1 cellular context compared by ENCODE assay signal in the genomic region with DNA sequence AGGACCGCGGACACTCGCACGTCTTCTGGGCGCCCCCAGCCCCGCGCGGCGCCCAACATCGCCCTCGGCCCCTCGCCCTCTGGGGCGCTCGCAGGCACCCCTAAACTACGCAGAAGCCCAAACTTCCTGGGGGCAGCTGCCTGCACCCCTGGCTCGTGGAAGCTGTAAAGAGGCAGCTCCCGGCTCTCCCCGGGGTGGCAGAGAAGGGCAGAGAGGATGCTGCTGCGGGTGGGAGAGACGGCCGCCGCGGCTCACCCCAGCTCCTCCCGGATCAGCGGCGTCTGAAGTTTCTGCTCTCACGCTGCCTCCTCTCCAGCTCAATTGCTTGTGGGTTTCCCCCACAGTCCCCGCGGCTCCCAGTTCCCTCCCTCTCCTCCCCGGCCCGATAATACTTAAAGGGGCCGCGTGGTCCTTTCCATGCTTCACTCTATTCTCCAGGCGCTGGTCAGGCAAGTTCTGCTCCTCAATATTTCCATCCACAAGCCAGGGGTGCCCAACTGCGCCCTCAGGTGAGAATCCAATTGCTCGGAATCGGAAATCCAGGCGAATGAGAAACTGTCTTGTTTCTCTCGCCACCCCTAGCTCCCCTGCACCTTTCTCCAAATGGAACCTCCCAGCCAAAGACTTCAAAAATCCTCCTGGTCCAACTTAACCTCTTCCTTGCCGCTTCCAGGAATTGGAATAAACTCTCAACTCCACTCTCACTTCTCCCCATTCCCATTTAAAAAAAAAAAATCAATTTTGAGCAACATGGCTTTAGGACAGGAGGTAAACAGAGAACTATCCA.
TF ChIP-seq lines count a peak whose summit lies in the region.

No MANE protein-coding gene starts in this region.

TF ChIP-seq in HepG2, 621 proteins besides CTCF, POLR2A, EP300 and RAD21 (continued from another document and continues in another):
- TF ChIP-seq, protein P1, sequence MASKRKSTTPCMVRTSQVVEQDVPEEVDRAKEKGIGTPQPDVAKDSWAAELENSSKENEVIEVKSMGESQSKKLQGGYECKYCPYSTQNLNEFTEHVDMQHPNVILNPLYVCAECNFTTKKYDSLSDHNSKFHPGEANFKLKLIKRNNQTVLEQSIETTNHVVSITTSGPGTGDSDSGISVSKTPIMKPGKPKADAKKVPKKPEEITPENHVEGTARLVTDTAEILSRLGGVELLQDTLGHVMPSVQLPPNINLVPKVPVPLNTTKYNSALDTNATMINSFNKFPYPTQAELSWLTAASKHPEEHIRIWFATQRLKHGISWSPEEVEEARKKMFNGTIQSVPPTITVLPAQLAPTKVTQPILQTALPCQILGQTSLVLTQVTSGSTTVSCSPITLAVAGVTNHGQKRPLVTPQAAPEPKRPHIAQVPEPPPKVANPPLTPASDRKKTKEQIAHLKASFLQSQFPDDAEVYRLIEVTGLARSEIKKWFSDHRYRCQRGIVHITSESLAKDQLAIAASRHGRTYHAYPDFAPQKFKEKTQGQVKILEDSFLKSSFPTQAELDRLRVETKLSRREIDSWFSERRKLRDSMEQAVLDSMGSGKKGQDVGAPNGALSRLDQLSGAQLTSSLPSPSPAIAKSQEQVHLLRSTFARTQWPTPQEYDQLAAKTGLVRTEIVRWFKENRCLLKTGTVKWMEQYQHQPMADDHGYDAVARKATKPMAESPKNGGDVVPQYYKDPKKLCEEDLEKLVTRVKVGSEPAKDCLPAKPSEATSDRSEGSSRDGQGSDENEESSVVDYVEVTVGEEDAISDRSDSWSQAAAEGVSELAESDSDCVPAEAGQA (IDR thresholded peaks at IDR 0.05; ENCODE audit: low read depth) = no peak
- TF ChIP-seq, protein P1 (CRISPR knock-in tag; IDR thresholded peaks at IDR 0.05; ENCODE audit: borderline replicate concordance) = no peak
- TF ChIP-seq GATAD1 (CRISPR knock-in tag; IDR thresholded peaks at IDR 0.05) (peak; percentile 17; the same call in 1 of the 2 replicates), ZFP1 (CRISPR knock-in tag; IDR thresholded peaks at IDR 0.05) (no peak), ZFX (CRISPR knock-in tag; IDR thresholded peaks at IDR 0.05; ENCODE audit: low read depth) (0 out of 2 replicates have a peak, but pooled peaks have one; percentile 37), PITX1 (CRISPR knock-in tag; IDR thresholded peaks at IDR 0.05) (peak; percentile 80; the same call in 1 of the 2 replicates), U2AF1 (optimal IDR thresholded peaks at IDR 0.05; ENCODE audit: low read depth, low read length) (peak; percentile 18), ZNF788 (CRISPR knock-in tag; IDR thresholded peaks at IDR 0.05; ENCODE audit: borderline replicate concordance) (no peak), IRF2 (CRISPR knock-in tag; IDR thresholded peaks at IDR 0.05) (no peak; the same call in none of the 2 replicates), RARA (CRISPR knock-in tag; IDR thresholded peaks at IDR 0.05) (no peak), ZNF136 (CRISPR knock-in tag; IDR thresholded peaks at IDR 0.05; ENCODE audit: low read depth) (0 out of 2 replicates have a peak, but pooled peaks have one; percentile 29), ZSCAN29 (CRISPR knock-in tag; conservative IDR thresholded peaks at IDR 0.05) (no peak; the same call in 1 of the 2 replicates), HIVEP1 (CRISPR knock-in tag; IDR thresholded peaks at IDR 0.05) (no peak), NR2C2 (CRISPR knock-in tag; IDR thresholded peaks at IDR 0.05; ENCODE audit: borderline replicate concordance) (no peak), SMAD1 (CRISPR knock-in tag; IDR thresholded peaks at IDR 0.05; ENCODE audit: borderline replicate concordance, low read depth) (no peak), MIER2 (CRISPR knock-in tag; IDR thresholded peaks at IDR 0.05) (no peak), ZFP82 (CRISPR knock-in tag; IDR thresholded peaks at IDR 0.05; ENCODE audit: borderline replicate concordance) (0 out of 2 replicates have a peak, but pooled peaks have one; percentile 52), HNF4A (CRISPR knock-in tag; IDR thresholded peaks at IDR 0.05) (no peak), PAWR (CRISPR knock-in tag; IDR thresholded peaks at IDR 0.05; ENCODE audit: borderline replicate concordance) (no peak), ZNF562 (CRISPR knock-in tag; IDR thresholded peaks at IDR 0.05; ENCODE audit: borderline replicate concordance) (no peak), HNRNPL (IDR thresholded peaks at IDR 0.05; ENCODE audit: low read depth, low read length) (no peak), RCOR2 (CRISPR knock-in tag; IDR thresholded peaks at IDR 0.05) (no peak), CENPX (CRISPR knock-in tag; IDR thresholded peaks at IDR 0.05) (no peak), MEIS1 (CRISPR knock-in tag; IDR thresholded peaks at IDR 0.05; ENCODE audit: borderline replicate concordance) (0 out of 2 replicates have a peak, but pooled peaks have one; percentile 32), ZNF30 (CRISPR knock-in tag; IDR thresholded peaks at IDR 0.05) (no peak), KLF13 (CRISPR knock-in tag; IDR thresholded peaks at IDR 0.05) (no peak), SOX5 (CRISPR knock-in tag; IDR thresholded peaks at IDR 0.05; ENCODE audit: borderline replicate concordance) (no peak; the same call in none of the 2 replicates), HDAC6 (IDR thresholded peaks at IDR 0.05; ENCODE audit: low read depth, low read length) (no peak), ZNF451 (CRISPR knock-in tag; IDR thresholded peaks at IDR 0.05) (no peak), ZFAT (CRISPR knock-in tag; conservative IDR thresholded peaks at IDR 0.05) (no peak), SP1 (IDR thresholded peaks at IDR 0.05) (no peak), SP1 (CRISPR knock-in tag; IDR thresholded peaks at IDR 0.05) (no peak)
- TF ChIP-seq, protein P2, sequence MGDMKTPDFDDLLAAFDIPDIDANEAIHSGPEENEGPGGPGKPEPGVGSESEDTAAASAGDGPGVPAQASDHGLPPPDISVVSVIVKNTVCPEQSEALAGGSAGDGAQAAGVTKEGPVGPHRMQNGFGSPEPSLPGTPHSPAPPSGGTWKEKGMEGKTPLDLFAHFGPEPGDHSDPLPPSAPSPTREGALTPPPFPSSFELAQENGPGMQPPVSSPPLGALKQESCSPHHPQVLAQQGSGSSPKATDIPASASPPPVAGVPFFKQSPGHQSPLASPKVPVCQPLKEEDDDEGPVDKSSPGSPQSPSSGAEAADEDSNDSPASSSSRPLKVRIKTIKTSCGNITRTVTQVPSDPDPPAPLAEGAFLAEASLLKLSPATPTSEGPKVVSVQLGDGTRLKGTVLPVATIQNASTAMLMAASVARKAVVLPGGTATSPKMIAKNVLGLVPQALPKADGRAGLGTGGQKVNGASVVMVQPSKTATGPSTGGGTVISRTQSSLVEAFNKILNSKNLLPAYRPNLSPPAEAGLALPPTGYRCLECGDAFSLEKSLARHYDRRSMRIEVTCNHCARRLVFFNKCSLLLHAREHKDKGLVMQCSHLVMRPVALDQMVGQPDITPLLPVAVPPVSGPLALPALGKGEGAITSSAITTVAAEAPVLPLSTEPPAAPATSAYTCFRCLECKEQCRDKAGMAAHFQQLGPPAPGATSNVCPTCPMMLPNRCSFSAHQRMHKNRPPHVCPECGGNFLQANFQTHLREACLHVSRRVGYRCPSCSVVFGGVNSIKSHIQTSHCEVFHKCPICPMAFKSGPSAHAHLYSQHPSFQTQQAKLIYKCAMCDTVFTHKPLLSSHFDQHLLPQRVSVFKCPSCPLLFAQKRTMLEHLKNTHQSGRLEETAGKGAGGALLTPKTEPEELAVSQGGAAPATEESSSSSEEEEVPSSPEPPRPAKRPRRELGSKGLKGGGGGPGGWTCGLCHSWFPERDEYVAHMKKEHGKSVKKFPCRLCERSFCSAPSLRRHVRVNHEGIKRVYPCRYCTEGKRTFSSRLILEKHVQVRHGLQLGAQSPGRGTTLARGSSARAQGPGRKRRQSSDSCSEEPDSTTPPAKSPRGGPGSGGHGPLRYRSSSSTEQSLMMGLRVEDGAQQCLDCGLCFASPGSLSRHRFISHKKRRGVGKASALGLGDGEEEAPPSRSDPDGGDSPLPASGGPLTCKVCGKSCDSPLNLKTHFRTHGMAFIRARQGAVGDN (CRISPR knock-in tag; IDR thresholded peaks at IDR 0.05) = peak; percentile 77
- TF ChIP-seq, protein P3, sequence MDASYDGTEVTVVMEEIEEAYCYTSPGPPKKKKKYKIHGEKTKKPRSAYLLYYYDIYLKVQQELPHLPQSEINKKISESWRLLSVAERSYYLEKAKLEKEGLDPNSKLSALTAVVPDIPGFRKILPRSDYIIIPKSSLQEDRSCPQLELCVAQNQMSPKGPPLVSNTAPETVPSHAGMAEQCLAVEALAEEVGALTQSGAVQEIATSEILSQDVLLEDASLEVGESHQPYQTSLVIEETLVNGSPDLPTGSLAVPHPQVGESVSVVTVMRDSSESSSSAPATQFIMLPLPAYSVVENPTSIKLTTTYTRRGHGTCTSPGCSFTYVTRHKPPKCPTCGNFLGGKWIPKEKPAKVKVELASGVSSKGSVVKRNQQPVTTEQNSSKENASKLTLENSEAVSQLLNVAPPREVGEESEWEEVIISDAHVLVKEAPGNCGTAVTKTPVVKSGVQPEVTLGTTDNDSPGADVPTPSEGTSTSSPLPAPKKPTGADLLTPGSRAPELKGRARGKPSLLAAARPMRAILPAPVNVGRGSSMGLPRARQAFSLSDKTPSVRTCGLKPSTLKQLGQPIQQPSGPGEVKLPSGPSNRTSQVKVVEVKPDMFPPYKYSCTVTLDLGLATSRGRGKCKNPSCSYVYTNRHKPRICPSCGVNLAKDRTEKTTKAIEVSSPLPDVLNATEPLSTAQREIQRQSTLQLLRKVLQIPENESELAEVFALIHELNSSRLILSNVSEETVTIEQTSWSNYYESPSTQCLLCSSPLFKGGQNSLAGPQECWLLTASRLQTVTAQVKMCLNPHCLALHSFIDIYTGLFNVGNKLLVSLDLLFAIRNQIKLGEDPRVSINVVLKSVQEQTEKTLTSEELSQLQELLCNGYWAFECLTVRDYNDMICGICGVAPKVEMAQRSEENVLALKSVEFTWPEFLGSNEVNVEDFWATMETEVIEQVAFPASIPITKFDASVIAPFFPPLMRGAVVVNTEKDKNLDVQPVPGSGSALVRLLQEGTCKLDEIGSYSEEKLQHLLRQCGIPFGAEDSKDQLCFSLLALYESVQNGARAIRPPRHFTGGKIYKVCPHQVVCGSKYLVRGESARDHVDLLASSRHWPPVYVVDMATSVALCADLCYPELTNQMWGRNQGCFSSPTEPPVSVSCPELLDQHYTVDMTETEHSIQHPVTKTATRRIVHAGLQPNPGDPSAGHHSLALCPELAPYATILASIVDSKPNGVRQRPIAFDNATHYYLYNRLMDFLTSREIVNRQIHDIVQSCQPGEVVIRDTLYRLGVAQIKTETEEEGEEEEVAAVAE (CRISPR knock-in tag; IDR thresholded peaks at IDR 0.05; ENCODE audit: borderline replicate concordance) = no peak; the same call in 1 of the 2 replicates
- TF ChIP-seq, protein P4, sequence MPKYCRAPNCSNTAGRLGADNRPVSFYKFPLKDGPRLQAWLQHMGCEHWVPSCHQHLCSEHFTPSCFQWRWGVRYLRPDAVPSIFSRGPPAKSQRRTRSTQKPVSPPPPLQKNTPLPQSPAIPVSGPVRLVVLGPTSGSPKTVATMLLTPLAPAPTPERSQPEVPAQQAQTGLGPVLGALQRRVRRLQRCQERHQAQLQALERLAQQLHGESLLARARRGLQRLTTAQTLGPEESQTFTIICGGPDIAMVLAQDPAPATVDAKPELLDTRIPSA (CRISPR knock-in tag; IDR thresholded peaks at IDR 0.05; ENCODE audit: borderline replicate concordance) = no peak
- TF ChIP-seq, protein P5, sequence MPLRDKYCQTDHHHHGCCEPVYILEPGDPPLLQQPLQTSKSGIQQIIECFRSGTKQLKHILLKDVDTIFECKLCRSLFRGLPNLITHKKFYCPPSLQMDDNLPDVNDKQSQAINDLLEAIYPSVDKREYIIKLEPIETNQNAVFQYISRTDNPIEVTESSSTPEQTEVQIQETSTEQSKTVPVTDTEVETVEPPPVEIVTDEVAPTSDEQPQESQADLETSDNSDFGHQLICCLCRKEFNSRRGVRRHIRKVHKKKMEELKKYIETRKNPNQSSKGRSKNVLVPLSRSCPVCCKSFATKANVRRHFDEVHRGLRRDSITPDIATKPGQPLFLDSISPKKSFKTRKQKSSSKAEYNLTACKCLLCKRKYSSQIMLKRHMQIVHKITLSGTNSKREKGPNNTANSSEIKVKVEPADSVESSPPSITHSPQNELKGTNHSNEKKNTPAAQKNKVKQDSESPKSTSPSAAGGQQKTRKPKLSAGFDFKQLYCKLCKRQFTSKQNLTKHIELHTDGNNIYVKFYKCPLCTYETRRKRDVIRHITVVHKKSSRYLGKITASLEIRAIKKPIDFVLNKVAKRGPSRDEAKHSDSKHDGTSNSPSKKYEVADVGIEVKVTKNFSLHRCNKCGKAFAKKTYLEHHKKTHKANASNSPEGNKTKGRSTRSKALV (CRISPR knock-in tag; IDR thresholded peaks at IDR 0.05) = no peak; the same call in 1 of the 2 replicates
- TF ChIP-seq, protein P6, sequence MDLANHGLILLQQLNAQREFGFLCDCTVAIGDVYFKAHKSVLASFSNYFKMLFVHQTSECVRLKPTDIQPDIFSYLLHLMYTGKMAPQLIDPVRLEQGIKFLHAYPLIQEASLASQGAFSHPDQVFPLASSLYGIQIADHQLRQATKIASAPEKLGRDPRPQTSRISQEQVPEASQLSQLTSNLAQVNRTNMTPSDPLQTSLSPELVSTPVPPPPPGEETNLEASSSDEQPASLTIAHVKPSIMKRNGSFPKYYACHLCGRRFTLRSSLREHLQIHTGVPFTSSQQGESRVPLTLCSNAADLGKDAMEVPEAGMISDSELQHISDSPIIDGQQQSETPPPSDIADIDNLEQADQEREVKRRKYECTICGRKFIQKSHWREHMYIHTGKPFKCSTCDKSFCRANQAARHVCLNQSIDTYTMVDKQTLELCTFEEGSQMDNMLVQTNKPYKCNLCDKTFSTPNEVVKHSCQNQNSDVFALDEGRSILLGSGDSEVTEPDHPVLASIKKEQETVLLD (CRISPR knock-in tag; IDR thresholded peaks at IDR 0.05; ENCODE audit: low read depth) = no peak
